ENCODE assay signal across 16 cellular contexts in genomic region chr21:25934130-25934529, GRCh38.
DNase-seq lines count a peak whose midpoint lies in the region; ATAC-seq, FAIRE-seq and TF ChIP-seq lines count a peak whose summit lies in the region.
"Had no signal": no experiment of that assay in that cellular context is flagged by ENCODE, and none has a peak within 500 bp of the region (broad histone marks: within the 10 kb centered on the region; RNA-seq: fewer than 3 reads in every experiment).

No MANE protein-coding gene starts in this region.

- H3K27me3 Mint-ChIP-seq in naive thymus-derived CD8-positive, alpha-beta T cell = no peaks in the 10 kb centered on the region
- H3K27me3 Mint-ChIP-seq: stimulated activated naive CD8-positive, alpha-beta T cell treated with anti-CD3 and anti-CD28 coated beads, Interleukin-15, amount 100 ng/mL, for 72 hours had no signal

- H2AK5ac ChIP-seq in mesenchymal stem cell (ENCODE audit: low read length, severe bottlenecking) = no peak overlapping the region

- H2BK12ac ChIP-seq in mesenchymal stem cell (ENCODE audit: low read length in 2 of 2) = peak overlapping the region; percentile 49 to 98

- H3K4me1 Mint-ChIP-seq in naive thymus-derived CD8-positive, alpha-beta T cell = peaks cover 0 to 8% (median 2%) of the 10 kb centered on the region in 4 donors
- H3K4me1 Mint-ChIP-seq: stimulated activated naive CD8-positive, alpha-beta T cell treated with anti-CD3 and anti-CD28 coated beads, Interleukin-15, amount 100 ng/mL, for 72 hours had no signal

- H3K27me3 ChIP-seq in brain microvascular endothelial cell (replicated peaks) (no peaks in the 10 kb centered on the region), mesenchymal stem cell (ENCODE audit: control insufficient read depth in 1 of 2, insufficient read depth in 1 of 2, low read length in 2 of 2) (no peaks in the 10 kb centered on the region)

- H2BK120ac ChIP-seq in mesenchymal stem cell (ENCODE audit: low read depth, low read length) = no peak overlapping the region

- H2BK15ac ChIP-seq in mesenchymal stem cell (ENCODE audit: low read depth, poor library complexity, severe bottlenecking) = no peak overlapping the region

- WGBS in A549 (ENCODE audit: missing lambda C conversion rate) = 93% methylated on average over 6 of the region's 6 CpGs
- WGBS in mesenchymal stem cell = 70% methylated on average over 4 of the region's 6 CpGs

- H3K23ac ChIP-seq in mesenchymal stem cell (ENCODE audit: low read length in 2 of 2) = no peak overlapping the region

- H3K4me3 Mint-ChIP-seq in naive thymus-derived CD8-positive, alpha-beta T cell = no peak overlapping the region
- H3K4me3 Mint-ChIP-seq: stimulated activated naive CD8-positive, alpha-beta T cell treated with anti-CD3 and anti-CD28 coated beads, Interleukin-15, amount 100 ng/mL, for 72 hours had no signal

- H3K4me2 ChIP-seq in A549 (no peak overlapping the region; the same call in 2 of the 3 replicates), mesenchymal stem cell (ENCODE audit: low read length, poor library complexity, severe bottlenecking) (no peak overlapping the region)
- H3K4me2 ChIP-seq: KMS-11 had no signal

- no peak for TF ChIP-seq RAD21 in A549 (conservative IDR thresholded peaks at IDR 0.05 in 1 of 2, IDR thresholded peaks at IDR 0.05 in 1 of 2)

- H3K36me3 Mint-ChIP-seq in naive thymus-derived CD8-positive, alpha-beta T cell = peaks cover 0 to 1% (median 0%) of the 10 kb centered on the region in 3 donors

- H3K4me3 ChIP-seq in A549 (no peak overlapping the region), brain microvascular endothelial cell (ENCODE audit: low read depth, low read length) (no peak overlapping the region), mesenchymal stem cell (ENCODE audit: insufficient read depth in 1 of 2, low read depth in 1 of 2, low read length in 2 of 2) (no peak overlapping the region)

- DNase-seq in A549 (ENCODE audit: low read depth in 1 of 2, low spot score in 1 of 2) = no peak
- peak; percentile 61 for DNase-seq in HS-27A (ENCODE audit: low read depth)
- peak; percentile 80 for DNase-seq in brain microvascular endothelial cell
- peak; percentile 69 for DNase-seq in mesenchymal stem cell
- no peak for DNase-seq in naive thymus-derived CD8-positive, alpha-beta T cell
- no peak for DNase-seq in NCI-H128 (lab: John Stamatoyannopoulos, UW; ENCODE audit: unreplicated experiment)
- DNase-seq in HEK293T (ENCODE audit: extremely low spot score) = no peak
- DNase-seq: activated CD8-positive, alpha-beta memory T cell treated with anti-CD3 and anti-CD28 coated beads for 24 hours; activated effector memory CD4-positive, alpha-beta T cell treated with anti-CD3 and anti-CD28 coated beads, Interleukin-2, amount 50 U/mL, for 16 hours; NCI-H1436; NCI-H446 treated with DMSO at 0.1 percent for 48 hours; stimulated activated naive CD8-positive, alpha-beta T cell treated with anti-CD3 and anti-CD28 coated beads, Interleukin-15, amount 100 ng/mL, for 72 hours had no signal

- H3K27ac ChIP-seq in A549 (peak overlapping the region in 1 of 2 experiments; percentile 63; a peak in 3 of 6 replicates), brain microvascular endothelial cell (peak overlapping the region; percentile 88), mesenchymal stem cell (ENCODE audit: low read length, poor library complexity, severe bottlenecking) (peak overlapping the region; percentile 71)
- H3K27ac ChIP-seq: KMS-11 had no signal

- peak overlapping the region; percentile 37 to 73 for H3K18ac ChIP-seq in mesenchymal stem cell (ENCODE audit: low read depth in 1 of 2, low read length in 2 of 2)

- in situ Hi-C loops in brain microvascular endothelial cell (cut with HindIII; ENCODE audit: low pct_ligation_motif_present, low sequenced_read_pairs) = no loop called here

- H4K91ac ChIP-seq in mesenchymal stem cell (ENCODE audit: low read length) = no peak overlapping the region

- no peak overlapping the region for H3K14ac ChIP-seq in mesenchymal stem cell (ENCODE audit: low read length in 2 of 2)

- no peak overlapping the region for H2BK5ac ChIP-seq in mesenchymal stem cell (ENCODE audit: low read depth, low read length, poor library complexity, severe bottlenecking)

- TF ChIP-seq POLR2A in A549 (IDR thresholded peaks at IDR 0.05; ENCODE audit: low read length) = no peak

- POLR2A ChIA-PET in A549 (lab: Yijun Ruan, JAX) (no interaction called here), HEK293T (lab: Yijun Ruan, JAX) (no interaction called here)
- POLR2A ChIA-PET in naive thymus-derived CD8-positive, alpha-beta T cell (lab: Charles Lee) = no interaction called here

- no peak for ATAC-seq in A549
- no peak for ATAC-seq in GM21390 (IDR thresholded peaks at IDR 0.05; ENCODE audit: unreplicated experiment)
- ATAC-seq in naive thymus-derived CD8-positive, alpha-beta T cell = no peak
- ATAC-seq: HCT116 had no signal

- no peak for FAIRE-seq in A549 (lab: Jason Lieb, UNC)
- FAIRE-seq: TTC549 had no signal

- no peak for TF ChIP-seq EP300 in A549 (IDR thresholded peaks at IDR 0.05)

- H3K27ac Mint-ChIP-seq in naive thymus-derived CD8-positive, alpha-beta T cell = peak overlapping the region in 1 of 10 donors; percentile 5

- H3K9me3 Mint-ChIP-seq in naive thymus-derived CD8-positive, alpha-beta T cell = no peaks in the 10 kb centered on the region
- H3K9me3 Mint-ChIP-seq: stimulated activated naive CD8-positive, alpha-beta T cell treated with anti-CD3 and anti-CD28 coated beads, Interleukin-15, amount 100 ng/mL, for 72 hours had no signal

- no peaks in the 10 kb centered on the region for H3K36me3 ChIP-seq in brain microvascular endothelial cell (replicated peaks)
- peaks cover 7 to 11% of the 10 kb centered on the region in 2 experiments for H3K36me3 ChIP-seq in mesenchymal stem cell (ENCODE audit: control insufficient read depth in 1 of 2, insufficient read depth in 2 of 2, low read depth in 1 of 2, low read length in 2 of 2)

- H3K4ac ChIP-seq in mesenchymal stem cell (ENCODE audit: low read depth in 1 of 2, low read length in 2 of 2) = peak overlapping the region in 1 of 2 experiments; percentile 73

- CTCF ChIA-PET in A549 (lab: Yijun Ruan, JAX) = no interaction called here
- CTCF ChIA-PET in HEK293T (lab: Yijun Ruan, JAX) = no interaction called here

- H3K9me3 ChIP-seq in A549 (no peaks in the 10 kb centered on the region), mesenchymal stem cell (ENCODE audit: control insufficient read depth, low read length) (no peaks in the 10 kb centered on the region)

- H2AFZ ChIP-seq in mesenchymal stem cell (ENCODE audit: low read depth, low read length) = no peak overlapping the region

- H3K9ac ChIP-seq in mesenchymal stem cell (ENCODE audit: low read length) = peak overlapping the region; percentile 1
- H3K9ac ChIP-seq: KMS-11 had no signal

- H3K4me1 ChIP-seq in A549 = peaks cover 23% of the 10 kb centered on the region
- H3K4me1 ChIP-seq in mesenchymal stem cell (ENCODE audit: control insufficient read depth, insufficient read depth, low read depth, low read length) = peaks cover 4% of the 10 kb centered on the region

- H3K79me1 ChIP-seq in mesenchymal stem cell (replicated peaks; ENCODE audit: low read length, poor library complexity, severe bottlenecking) = peaks cover 18% of the 10 kb centered on the region

- TF ChIP-seq CTCF in A549 (IDR thresholded peaks at IDR 0.05) (no peak), brain microvascular endothelial cell (IDR thresholded peaks at IDR 0.05; ENCODE audit: low read depth, low read length, missing control alignments) (no peak)

- peak overlapping the region; percentile 27 for H4K8ac ChIP-seq in mesenchymal stem cell (ENCODE audit: low read length)

TF ChIP-seq in A549, 52 proteins besides CTCF, POLR2A, EP300 and RAD21:
- TF ChIP-seq MAFK (IDR thresholded peaks at IDR 0.05; ENCODE audit: partially characterized antibody) (peak; percentile 15), CEBPB (IDR thresholded peaks at IDR 0.05) (no peak)

TF ChIP-seq in HEK293T, 16 proteins besides CTCF, POLR2A, EP300 and RAD21:
- no peak for TF ChIP-seq SUZ12 (IDR thresholded peaks at IDR 0.05)
- no peak for TF ChIP-seq TARDBP (IDR thresholded peaks at IDR 0.05)
- TF ChIP-seq BHLHE40 (IDR thresholded peaks at IDR 0.05; ENCODE audit: borderline replicate concordance) = no peak
- no peak for TF ChIP-seq ELF4 (IDR thresholded peaks at IDR 0.05)
- no peak for TF ChIP-seq FOXK2 (IDR thresholded peaks at IDR 0.05)
- no peak for TF ChIP-seq FOXA1 (IDR thresholded peaks at IDR 0.05)
- TF ChIP-seq HDGF (IDR thresholded peaks at IDR 0.05; ENCODE audit: borderline replicate concordance) = no peak
- TF ChIP-seq NFRKB (IDR thresholded peaks at IDR 0.05) = no peak
- no peak for TF ChIP-seq FOXM1 (IDR thresholded peaks at IDR 0.05; ENCODE audit: borderline replicate concordance)
- no peak for TF ChIP-seq PKNOX1 (IDR thresholded peaks at IDR 0.05)
- no peak for TF ChIP-seq SP1 (IDR thresholded peaks at IDR 0.05)
TF ChIP-seq in HEK293T: peak in this region for 0.

Comparison
In these comparisons a context has a peak if more than half of its experiments do, and no peak if none do; other contexts are left out.
1. DNase-seq: peak in HS-27A (single experiment), brain microvascular endothelial cell (single experiment) and mesenchymal stem cell (single experiment); none in A549 (0 of 2), naive thymus-derived CD8-positive, alpha-beta T cell (0 of 10), NCI-H128 (single experiment) and HEK293T (single experiment).